In genomic region chr10:98020254-98020653, GRCh38 we compare ENCODE assay signal across 11 cellular contexts. TPM values are rescaled to one million over a fixed set of nuclear protein-coding genes. Genes with fewer than 3 reads are reported as not detected.
"Had no signal": no experiment of that assay in that cellular context is flagged by ENCODE, and none has a peak within 500 bp of the region (broad histone marks: within the 10 kb centered on the region; RNA-seq: fewer than 3 reads in every experiment).

No MANE protein-coding gene starts in this region.

- DNase-seq: GM23248, GOT3, H9, HCEC 1CT, HFFc6, Kasumi-1, KG1 had no signal

- H3K4me3 ChIP-seq: GM23248 had no signal

- H3K27ac ChIP-seq: GM23248 had no signal

- H3K9ac ChIP-seq: GM23248 had no signal

- FAIRE-seq: H54, HTR-8/SVneo had no signal

- H2AFZ ChIP-seq: GM23248 had no signal

RNA-seq across cellular contexts. Expression of gene CRTAC1, which starts 10.2 kb away (rescaled TPM):
- total RNA-seq: GM23248, HFFc6, HT-29 had no signal
- polyA plus RNA-seq: GM23248, IgD-negative memory B cell had no signal
